Comparison of ENCODE assay signal across 7 cellular contexts in the genomic region with DNA sequence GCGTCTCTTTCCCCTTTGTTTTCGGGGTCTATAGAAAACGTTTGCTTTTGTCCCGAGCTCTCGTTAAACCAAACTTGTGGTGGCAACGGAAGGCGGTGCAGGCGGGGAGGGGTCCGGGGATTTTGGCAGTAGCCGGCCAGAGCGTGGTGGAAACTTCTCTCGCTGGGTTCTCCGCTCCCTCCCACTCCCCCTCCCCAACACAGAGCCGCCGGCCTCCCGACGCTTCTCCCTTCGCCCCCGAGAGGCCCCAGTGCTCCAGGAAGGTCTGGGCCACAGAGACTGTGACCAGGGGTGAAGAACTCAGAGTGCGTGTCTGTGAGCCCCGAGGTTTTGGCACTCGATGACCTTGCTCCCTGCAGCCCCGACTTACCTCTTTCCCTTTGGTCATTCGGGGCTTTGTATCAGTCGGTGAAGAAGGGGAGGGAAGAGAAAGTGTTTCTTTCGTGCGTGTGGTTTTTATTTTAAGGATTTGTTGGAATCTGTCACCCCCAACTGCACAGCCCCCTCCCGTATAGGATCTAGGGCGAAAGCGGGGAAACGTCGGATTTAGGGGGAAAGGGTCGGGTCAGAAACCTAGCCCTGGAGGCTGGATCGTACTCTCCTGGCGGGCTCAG. TPM values are rescaled to one million over a fixed set of nuclear protein-coding genes. Genes with fewer than 3 reads are reported as not detected.
DNase-seq lines count a peak whose midpoint lies in the region; ATAC-seq and TF ChIP-seq lines count a peak whose summit lies in the region.

No MANE protein-coding gene starts in this region.

- no peaks in the 10 kb centered on the region for H3K36me3 ChIP-seq in SJSA1

- H3K4me1 ChIP-seq in SJSA1 (replicated peaks) = peaks cover 40% of the 10 kb centered on the region

- H3K9me3 ChIP-seq in SJSA1 (replicated peaks) = no peaks in the 10 kb centered on the region

- DNase-seq in GM20000 (ENCODE audit: low spot score) (peak; percentile 35), SJSA1 (ENCODE audit: low read depth in 1 of 2, low spot score in 2 of 2) (peak in 1 of 2 experiments; percentile 31), fibroblast of the aortic adventitia (ENCODE audit: low read depth) (no peak), inferior parietal cortex (ENCODE audit: extremely low spot score) (no peak), pons (ENCODE audit: low spot score) (no peak)

- H3K27me3 ChIP-seq in SJSA1 (replicated peaks) = no peaks in the 10 kb centered on the region

- no peak for TF ChIP-seq CTCF in GM20000 (IDR thresholded peaks at IDR 0.05; ENCODE audit: extremely low read depth, missing control alignments)
- TF ChIP-seq CTCF in fibroblast of the aortic adventitia (IDR thresholded peaks at IDR 0.05; ENCODE audit: insufficient read depth, low read length) = no peak

- ATAC-seq in GM19324 (IDR thresholded peaks at IDR 0.05; ENCODE audit: low FRiP score, unreplicated experiment) = no peak

- H3K4me3 ChIP-seq in SJSA1 = peak overlapping the region; percentile 53
- H3K4me3 ChIP-seq in fibroblast of the aortic adventitia (ENCODE audit: low read depth, low read length) = peak overlapping the region; percentile 33
- peak overlapping the region; percentile 33 to 53 (median 46) for H3K4me3 ChIP-seq in skin epidermis

- 0 out of 2 replicates have a peak overlapping the region, but pooled peaks have one; percentile 32 for H3K27ac ChIP-seq in SJSA1
- H3K27ac ChIP-seq in skin epidermis = peak overlapping the region in 18 of 21 experiments; percentile 36 to 90 (median 78)

RNA-seq across cellular contexts. Expression of gene BCOR, which starts 9.0 kb away (rescaled TPM):
- 26.9 and 37.2 TPM in 2 replicates for total RNA-seq in SJSA1 (2014; rRNA removed; shearing (Covaris generic))
- 8.2 and 12.7 TPM in 2 replicates for total RNA-seq in fibroblast of the aortic adventitia (ENCODE audit: low replicate concordance)
